30 cellular contexts compared by ENCODE assay signal in the genomic region with DNA sequence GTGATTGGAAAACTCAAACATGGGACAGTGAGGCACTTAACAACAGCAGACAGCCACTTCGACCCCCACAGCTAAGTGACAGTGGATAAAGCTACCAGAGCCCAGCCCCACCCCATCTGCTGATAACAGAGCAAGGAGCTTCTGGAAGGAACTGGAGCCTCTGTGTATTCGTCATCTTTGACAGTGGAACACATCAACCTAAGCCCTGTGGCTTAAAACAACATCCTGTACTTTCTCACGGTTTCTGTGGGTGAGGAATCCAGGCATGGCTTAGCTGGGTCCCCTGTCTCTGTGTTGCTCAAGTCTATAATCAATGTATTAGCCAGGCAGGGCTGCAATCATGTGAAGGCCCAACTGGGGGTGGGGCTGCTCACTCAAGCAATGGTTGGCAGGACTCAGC. TPM values are rescaled to one million over a fixed set of nuclear protein-coding genes. Genes with fewer than 3 reads are reported as not detected.
DNase-seq lines count a peak whose midpoint lies in the region; ATAC-seq, FAIRE-seq and TF ChIP-seq lines count a peak whose summit lies in the region.
"Had no signal": no experiment of that assay in that cellular context is flagged by ENCODE, and none has a peak within 500 bp of the region (broad histone marks: within the 10 kb centered on the region; RNA-seq: fewer than 3 reads in every experiment).

No MANE protein-coding gene starts in this region.

- intact Hi-C loops in Right ventricle myocardium superior (cut with DNase I): no loop called here

- peak overlapping the region; percentile 49 for H3K27ac ChIP-seq in cardiac muscle cell
- no peak overlapping the region for H3K27ac ChIP-seq in CD8-positive, alpha-beta memory T cell (ENCODE audit: low read depth, low read length)
- H3K27ac ChIP-seq: heart right ventricle, parathyroid adenoma, SJSA1, stomach, tibial nerve had no signal

- H3K36me3 Mint-ChIP-seq in central memory CD8-positive, alpha-beta T cell (ENCODE audit: insufficient read depth): no peaks in the 10 kb centered on the region
- peaks cover 0 to 14% (median 2%) of the 10 kb centered on the region in 3 donors for H3K36me3 Mint-ChIP-seq in CD8-positive, alpha-beta memory T cell
- H3K36me3 Mint-ChIP-seq: CD4-positive, alpha-beta memory T cell had no signal

- H3K9me3 ChIP-seq in cardiac muscle cell (ENCODE audit: low read depth): no peaks in the 10 kb centered on the region
- H3K9me3 ChIP-seq in CD8-positive, alpha-beta memory T cell (ENCODE audit: low read length): no peaks in the 10 kb centered on the region
- H3K9me3 ChIP-seq: SJSA1, tibial nerve had no signal

- no peak for FAIRE-seq in frontal cortex (lab: Jason Lieb, UNC)
- FAIRE-seq: HTR-8/SVneo, RCC 7860, TTC549 had no signal

- POLR2A ChIA-PET in CD8-positive, alpha-beta memory T cell (lab: Charles Lee): no interaction called here

- no peak for ATAC-seq in Right ventricle myocardium superior (ENCODE audit: poor library complexity)
- ATAC-seq in central memory CD8-positive, alpha-beta T cell (replicated peaks; ENCODE audit: extremely low read depth, poor library complexity, severe bottlenecking): peak; percentile 95
- ATAC-seq: heart right ventricle, right cardiac atrium had no signal

- peaks cover 24% of the 10 kb centered on the region for H3K4me1 ChIP-seq in cardiac muscle cell (ENCODE audit: low read depth)
- H3K4me1 ChIP-seq in CD8-positive, alpha-beta memory T cell (ENCODE audit: insufficient read depth, low read length): no peaks in the 10 kb centered on the region
- H3K4me1 ChIP-seq: heart right ventricle, parathyroid adenoma, SJSA1, stomach, tibial nerve had no signal

- DNase-seq in cardiac muscle cell (ENCODE audit: low read depth in 1 of 2, low spot score in 1 of 2) (peak; percentile 17 to 32), Right ventricle myocardium superior (no peak), iris pigment epithelial cell (ENCODE audit: low read depth) (peak; percentile 73), DMS53 (lab: John Stamatoyannopoulos, UW) (no peak), frontal cortex (ENCODE audit: low spot score in 2 of 2) (no peak), DMS79 treated with DMSO at 0.1 percent for 48 hours (lab: John Stamatoyannopoulos, UW) (no peak)
- no peak for DNase-seq in central memory CD8-positive, alpha-beta T cell (ENCODE audit: low spot score in 2 of 2)
- DNase-seq in CD8-positive, alpha-beta memory T cell: no peak
- DNase-seq: 8988T; activated CD4-positive, alpha-beta T cell treated with anti-CD3 and anti-CD28 coated beads for 1 hour; activated gamma-delta T cell; CD4-positive, alpha-beta memory T cell; GOT3; heart right ventricle; KG1; midbrain; NCI-H1694; NCI-H2171; NCI-H524 treated with DMSO at 0.1 percent for 48 hours; NK-92 treated with Interleukin-12 subunit alpha and Interleukin-12 subunit beta, amount 100 ng/mL, for 24 hours; right cardiac atrium; stomach; T-helper 1 cell had no signal

- no peaks in the 10 kb centered on the region for H3K36me3 ChIP-seq in cardiac muscle cell
- no peaks in the 10 kb centered on the region for H3K36me3 ChIP-seq in CD8-positive, alpha-beta memory T cell (ENCODE audit: insufficient read depth, low read length)
- H3K36me3 ChIP-seq: heart right ventricle, SJSA1, stomach, tibial nerve had no signal

- H3K27me3 ChIP-seq in cardiac muscle cell: no peaks in the 10 kb centered on the region
- H3K27me3 ChIP-seq in CD8-positive, alpha-beta memory T cell (ENCODE audit: insufficient read depth, low read length, poor library complexity, severe bottlenecking): no peaks in the 10 kb centered on the region
- H3K27me3 ChIP-seq: SJSA1, stomach, tibial nerve had no signal

- TF ChIP-seq CTCF in cardiac muscle cell (IDR thresholded peaks at IDR 0.05; ENCODE audit: low read depth, low read length): no peak

- no peak overlapping the region for H3K27ac Mint-ChIP-seq in central memory CD8-positive, alpha-beta T cell (ENCODE audit: low read depth)
- H3K27ac Mint-ChIP-seq in CD8-positive, alpha-beta memory T cell: peak overlapping the region in 1 of 8 donors; percentile 40
- H3K27ac Mint-ChIP-seq: CD4-positive, alpha-beta memory T cell; nephron had no signal

- no peak overlapping the region for H3K4me3 Mint-ChIP-seq in central memory CD8-positive, alpha-beta T cell
- H3K4me3 Mint-ChIP-seq in CD8-positive, alpha-beta memory T cell: no peak overlapping the region
- H3K4me3 Mint-ChIP-seq: CD4-positive, alpha-beta memory T cell; nephron had no signal

- H3K9me3 Mint-ChIP-seq in central memory CD8-positive, alpha-beta T cell: no peaks in the 10 kb centered on the region
- H3K9me3 Mint-ChIP-seq in CD8-positive, alpha-beta memory T cell: no peaks in the 10 kb centered on the region

- H3K4me1 Mint-ChIP-seq in central memory CD8-positive, alpha-beta T cell: peaks cover 10% of the 10 kb centered on the region
- peaks cover 1 to 10% (median 3%) of the 10 kb centered on the region in 3 donors for H3K4me1 Mint-ChIP-seq in CD8-positive, alpha-beta memory T cell
- H3K4me1 Mint-ChIP-seq: CD4-positive, alpha-beta memory T cell had no signal

- no peak overlapping the region for H3K4me3 ChIP-seq in cardiac muscle cell
- H3K4me3 ChIP-seq in CD8-positive, alpha-beta memory T cell (ENCODE audit: low read length): no peak overlapping the region
- H3K4me3 ChIP-seq: heart right ventricle, SJSA1, stomach, tibial nerve had no signal

- H3K27me3 Mint-ChIP-seq in central memory CD8-positive, alpha-beta T cell: peaks cover 3% of the 10 kb centered on the region
- H3K27me3 Mint-ChIP-seq in CD8-positive, alpha-beta memory T cell: peaks cover 2 to 21% of the 10 kb centered on the region in 2 donors

- CTCF ChIA-PET in CD8-positive, alpha-beta memory T cell (lab: Charles Lee): no interaction called here

RNA-seq across cellular contexts. Expression of gene SIPA1L2, which starts 18.4 kb away (rescaled TPM):
- total RNA-seq in cardiac muscle cell: 107 and 143 TPM in 2 replicates
- polyA plus RNA-seq in cardiac muscle cell: 57.1 and 82.1 TPM in 2 replicates
- total RNA-seq in Right ventricle myocardium superior: 120 TPM
- total RNA-seq in CD8-positive, alpha-beta memory T cell: 10 to 100 TPM in 1 of 2 experiments, 1 to 10 TPM in 1; 10.0 to 12.2 TPM
- 1.4 TPM for polyA plus RNA-seq in CD8-positive, alpha-beta memory T cell
- 34.2 TPM for total RNA-seq in frontal cortex

Comparison
In these comparisons a context has a peak if more than half of its experiments do, and no peak if none do; other contexts are left out.
1. DNase-seq: peak in cardiac muscle cell (2 of 2) and iris pigment epithelial cell (single experiment); none in Right ventricle myocardium superior (single experiment), central memory CD8-positive, alpha-beta T cell (0 of 2), CD8-positive, alpha-beta memory T cell (0 of 5), DMS53 (single experiment), frontal cortex (0 of 2) and DMS79 treated with DMSO at 0.1 percent for 48 hours (single experiment).